18 cellular contexts compared by ENCODE assay signal in the genomic region with DNA sequence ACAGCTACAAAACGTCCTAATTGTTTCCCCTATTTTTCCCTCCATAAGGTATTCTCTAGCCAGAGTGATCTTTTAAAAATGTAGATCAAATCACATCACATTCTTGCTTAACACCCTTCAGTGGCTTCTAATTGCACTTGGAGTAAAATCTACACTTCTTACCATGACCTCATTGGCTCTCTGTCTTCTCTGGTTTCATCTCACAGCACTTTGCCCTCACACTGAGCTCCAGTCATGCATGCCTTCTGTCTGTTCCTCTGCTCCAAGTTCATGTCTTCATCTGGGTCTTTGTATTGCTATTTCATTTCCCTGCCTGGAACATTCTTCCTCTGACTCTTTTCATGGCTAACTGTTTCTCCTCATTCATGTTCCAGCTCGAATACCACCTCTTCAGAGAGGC.
A peak's percentile ranks its signal among the peaks of the same experiment; 100 is the strongest.
DNase-seq lines count a peak whose midpoint lies in the region; ATAC-seq, FAIRE-seq and TF ChIP-seq lines count a peak whose summit lies in the region.
"Had no signal": no experiment of that assay in that cellular context is flagged by ENCODE, and none has a peak within 500 bp of the region (broad histone marks: within the 10 kb centered on the region; RNA-seq: fewer than 3 reads in every experiment).

No MANE protein-coding gene starts in this region.

- H3K9ac ChIP-seq in GM12878 (ENCODE audit: control insufficient read depth, insufficient read depth, low read length) (no peak overlapping the region), mammary epithelial cell (ENCODE audit: insufficient read depth, low read length) (no peak overlapping the region)

- in situ Hi-C loops in GM12878 (cut with MboI), result no loop called here
- in situ Hi-C loops in mammary epithelial cell (cut with MboI; ENCODE audit: low sequenced_read_pairs in 2 of 2), result no loop called here

- CTCF ChIA-PET in GM12878 (lab: Yijun Ruan, JAX), result interaction anchor here (1.4 kb wide), 1 partner anchor 9 kb away, joined by 3 read pairs; no protein-coding TSS in a partner anchor
- CTCF ChIA-PET in mammary epithelial cell (lab: Charles Lee; ENCODE audit: low non-redundant PET), result no interaction called here

- BruUV-seq in GM12878 (replicated peaks; lab: Mats Ljungman, UMichigan) (no TSS peak), mammary epithelial cell (replicated peaks; lab: Mats Ljungman, UMichigan) (no TSS peak)

- H3K4me3 ChIP-seq in GM12878 (no peak overlapping the region), WERI-Rb-1 (ENCODE audit: low read depth, low read length) (no peak overlapping the region), mammary epithelial cell (replicated peaks in 1 of 3; ENCODE audit: insufficient read depth in 1 of 3, low read depth in 2 of 3, low read length in 3 of 3) (no peak overlapping the region)
- H3K4me3 ChIP-seq: left lung had no signal

- H3K79me2 ChIP-seq in GM12878 (ENCODE audit: control insufficient read depth, insufficient read depth, low read length) (no peaks in the 10 kb centered on the region), mammary epithelial cell (ENCODE audit: insufficient read depth, low read length) (no peaks in the 10 kb centered on the region)

- DNase-seq in GM12878 (ENCODE audit: low read depth, low spot score), result no peak
- no peak for DNase-seq in WERI-Rb-1
- DNase-seq in mammary epithelial cell, result no peak
- DNase-seq in activated effector memory CD4-positive, alpha-beta T cell treated with Interleukin-2 at 50 U/mL for 16 hours, result no peak
- DNase-seq: activated CD4-positive, alpha-beta T cell treated with anti-CD3 and anti-CD28 coated beads, Interleukin-2, amount 10 ng/mL, durations not matched to agents 7 days and 5 days; activated T-cell treated with anti-CD3 and anti-CD28 coated beads, Interleukin-2, amount 50 U/mL, for 4 hours; amniotic stem cell; erythroblast; left lung; naive thymus-derived CD8-positive, alpha-beta T cell; retina; stimulated activated CD4-positive, alpha-beta T cell treated with anti-CD3 and anti-CD28 coated beads, Interleukin-2, amount 100 ng/mL, for 48 hours; T-helper 2 cell had no signal

- no peak for TF ChIP-seq POLR2A in GM12878 (IDR thresholded peaks at IDR 0.05; ENCODE audit: low read depth, low read length)

- ATAC-seq in GM18520 (IDR thresholded peaks at IDR 0.05; ENCODE audit: unreplicated experiment) (peak; percentile 58), GM21390 (IDR thresholded peaks at IDR 0.05; ENCODE audit: unreplicated experiment) (peak; percentile 72), HG03039 (IDR thresholded peaks at IDR 0.05; ENCODE audit: unreplicated experiment) (peak; percentile 71), GM12878 (peak; percentile 91), HG03280 (IDR thresholded peaks at IDR 0.05; ENCODE audit: unreplicated experiment) (no peak)
- ATAC-seq: activated T-cell treated with anti-CD3 and anti-CD28 coated beads, Interleukin-2, amount 50 U/mL, for 4 hours; left lung; naive thymus-derived CD8-positive, alpha-beta T cell; Right ventricle myocardium inferior had no signal

- TF ChIP-seq RAD21 in GM12878 (IDR thresholded peaks at IDR 0.05; ENCODE audit: insufficient read depth, low read depth, low read length), result no peak

- POLR2A ChIA-PET in GM12878 (lab: Charles Lee), result no interaction called here

- H3K27me3 ChIP-seq in GM12878 (replicated peaks in 1 of 2; ENCODE audit: control insufficient read depth in 2 of 2, insufficient read depth in 2 of 2, low read length in 1 of 2), result no peaks in the 10 kb centered on the region
- no peaks in the 10 kb centered on the region for H3K27me3 ChIP-seq in WERI-Rb-1 (ENCODE audit: insufficient read depth, low read depth, severe bottlenecking)
- no peaks in the 10 kb centered on the region for H3K27me3 ChIP-seq in mammary epithelial cell (ENCODE audit: insufficient read depth, low read length)
- H3K27me3 ChIP-seq: left lung had no signal

- intact Hi-C loops in GM12878 (cut with micrococcal nuclease; ENCODE audit: unreplicated experiment), result no loop called here
- intact Hi-C loops in mammary epithelial cell (cut with micrococcal nuclease), result no loop called here

- TF ChIP-seq EP300 in GM12878 (IDR thresholded peaks at IDR 0.05; ENCODE audit: borderline replicate concordance in 1 of 2, control insufficient read depth in 1 of 2, low read depth in 2 of 2, low read length in 2 of 2), result no peak

- no peaks in the 10 kb centered on the region for H3K9me3 ChIP-seq in GM12878 (replicated peaks; ENCODE audit: control insufficient read depth, insufficient read depth, low read length)
- H3K9me3 ChIP-seq in WERI-Rb-1 (ENCODE audit: severe bottlenecking), result no peaks in the 10 kb centered on the region
- H3K9me3 ChIP-seq in mammary epithelial cell (replicated peaks; ENCODE audit: insufficient read depth, low read length), result no peaks in the 10 kb centered on the region
- H3K9me3 ChIP-seq: left lung had no signal

- 0% methylated on average over 2 of the region's 2 CpGs for WGBS in GM12878 (ENCODE audit: insufficient coverage, insufficient replicate concordance, low lambda C conversion rate, missing lambda C conversion rate)
- 16% methylated on average over 2 of the region's 2 CpGs for WGBS in mammary epithelial cell (ENCODE audit: low coverage, missing lambda C conversion rate)

- H3K36me3 ChIP-seq in GM12878 (ENCODE audit: control insufficient read depth in 2 of 2, insufficient read depth in 2 of 2, low read length in 1 of 2), result no peaks in the 10 kb centered on the region
- H3K36me3 ChIP-seq in WERI-Rb-1, result no peaks in the 10 kb centered on the region
- H3K36me3 ChIP-seq in mammary epithelial cell (ENCODE audit: insufficient read depth, low read length), result no peaks in the 10 kb centered on the region
- H3K36me3 ChIP-seq: left lung had no signal

- dilution Hi-C loops in mammary epithelial cell (cut with HindIII; ENCODE audit: low sequenced_read_pairs), result no loop called here

- no peaks in the 10 kb centered on the region for H3K4me1 ChIP-seq in GM12878 (ENCODE audit: control insufficient read depth, insufficient read depth, low read length)
- no peaks in the 10 kb centered on the region for H3K4me1 ChIP-seq in mammary epithelial cell (ENCODE audit: insufficient read depth, low read length)
- H3K4me1 ChIP-seq: left lung had no signal

- RAD21 ChIA-PET in GM12878 (lab: Charles Lee; ENCODE audit: unreplicated experiment), result no interaction called here

- H4K20me1 ChIP-seq in GM12878 (ENCODE audit: control insufficient read depth, insufficient read depth), result no peaks in the 10 kb centered on the region
- H4K20me1 ChIP-seq in mammary epithelial cell (ENCODE audit: insufficient read depth, low read length), result no peaks in the 10 kb centered on the region

- H2AFZ ChIP-seq in GM12878 (ENCODE audit: control insufficient read depth, low read depth, low read length), result no peak overlapping the region
- H2AFZ ChIP-seq in mammary epithelial cell (ENCODE audit: low read depth, low read length), result no peak overlapping the region

- TF ChIP-seq CTCF in GM12878 (IDR thresholded peaks at IDR 0.05 in 2 of 3, conservative IDR thresholded peaks at IDR 0.05 in 1 of 3; ENCODE audit: control insufficient read depth in 2 of 3, extremely low read depth in 1 of 3, insufficient read depth in 1 of 3, low read depth in 3 of 3, low read length in 3 of 3) (no peak), WERI-Rb-1 (IDR thresholded peaks at IDR 0.05; ENCODE audit: low read depth, low read length) (no peak), mammary epithelial cell (conservative IDR thresholded peaks at IDR 0.05 in 1 of 2, IDR thresholded peaks at IDR 0.05 in 1 of 2; ENCODE audit: extremely low read depth in 1 of 2, insufficient read depth in 1 of 2, low read depth in 1 of 2, low read length in 2 of 2) (no peak)

- H3K27ac ChIP-seq in GM12878 (ENCODE audit: control insufficient read depth, insufficient read depth) (no peak overlapping the region), WERI-Rb-1 (no peak overlapping the region), mammary epithelial cell (ENCODE audit: insufficient read depth, low read depth, low read length) (no peak overlapping the region)
- H3K27ac ChIP-seq: left lung had no signal

- H3K4me2 ChIP-seq in GM12878 (ENCODE audit: control insufficient read depth, insufficient read depth) (no peak overlapping the region), mammary epithelial cell (ENCODE audit: insufficient read depth, low read depth, low read length) (no peak overlapping the region)

- SMC1A ChIA-PET in GM12878 (lab: Charles Lee; ENCODE audit: uncharacterized antibody, unreplicated experiment), result interaction anchor here (0.7 to 0.8 kb wide), 2 partner anchors 12 to 228 kb away, joined by 3 read pairs; no protein-coding TSS in a partner anchor

- peak; percentile 80 for FAIRE-seq in GM12878 (lab: Jason Lieb, UNC)

TF ChIP-seq in GM12878, 131 proteins besides CTCF, POLR2A, EP300 and RAD21 (continues in another document):
- TF ChIP-seq SUZ12 (IDR thresholded peaks at IDR 0.05; ENCODE audit: unreplicated experiment) (no peak), NFIC (IDR thresholded peaks at IDR 0.05; ENCODE audit: low read depth, low read length) (peak; percentile 19; the same call in 1 of the 2 replicates), ATF7 (IDR thresholded peaks at IDR 0.05; ENCODE audit: low read depth) (peak; percentile 52; the same call in 1 of the 2 replicates), ETV6 (conservative IDR thresholded peaks at IDR 0.05 in 1 of 2, IDR thresholded peaks at IDR 0.05 in 1 of 2; ENCODE audit: borderline replicate concordance in 1 of 2, low read depth in 1 of 2) (no peak), CBX3 (IDR thresholded peaks at IDR 0.05; ENCODE audit: borderline replicate concordance, low read depth) (no peak), KLF5 (IDR thresholded peaks at IDR 0.05; ENCODE audit: partially characterized antibody) (no peak), SMAD1 (IDR thresholded peaks at IDR 0.05; ENCODE audit: low read depth, partially characterized antibody) (no peak), BRCA1 (IDR thresholded peaks at IDR 0.05; ENCODE audit: low read depth, low read length) (no peak), BACH1 (IDR thresholded peaks at IDR 0.05; ENCODE audit: borderline replicate concordance) (no peak), PAX5 (IDR thresholded peaks at IDR 0.05; ENCODE audit: borderline replicate concordance, low read depth, low read length) (peak; percentile 38; the same call in 1 of the 2 replicates), ZNF274 (IDR thresholded peaks at IDR 0.05; ENCODE audit: insufficient read depth, insufficient read length) (no peak)
- TF ChIP-seq, protein P1, sequence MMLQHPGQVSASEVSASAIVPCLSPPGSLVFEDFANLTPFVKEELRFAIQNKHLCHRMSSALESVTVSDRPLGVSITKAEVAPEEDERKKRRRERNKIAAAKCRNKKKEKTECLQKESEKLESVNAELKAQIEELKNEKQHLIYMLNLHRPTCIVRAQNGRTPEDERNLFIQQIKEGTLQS (IDR thresholded peaks at IDR 0.05; ENCODE audit: borderline replicate concordance, extremely low read depth, low read depth, low read length), result no peak
